Comparison of ENCODE assay signal across 24 cellular contexts in genomic region chr6:119539066-119539746, GRCh38.
"Had no signal": no experiment of that assay in that cellular context is flagged by ENCODE, and none has a peak within 500 bp of the region (broad histone marks: within the 10 kb centered on the region; RNA-seq: fewer than 3 reads in every experiment).

No MANE protein-coding gene starts in this region.

- H3K27ac ChIP-seq: epithelial cell of prostate, left ventricle myocardium inferior, lower lobe of right lung, psoas muscle, spleen, testis, tibial nerve had no signal

- H3K36me3 ChIP-seq: esophagus muscularis mucosa, gastroesophageal sphincter, left ventricle myocardium inferior, lower lobe of right lung, spleen had no signal

- H3K4me3 ChIP-seq: esophagus muscularis mucosa, gastroesophageal sphincter, left ventricle myocardium inferior, lower lobe of right lung, psoas muscle, spleen, testis, tibial nerve had no signal

- DNase-seq: effector memory CD4-positive, alpha-beta T cell; foreskin fibroblast; glutamatergic neuron; immature natural killer cell; left cardiac atrium; left ventricle myocardium inferior; lower lobe of right lung; naive thymus-derived CD4-positive, alpha-beta T cell; nephron progenitor cell; psoas muscle; retina; spleen; stimulated activated CD4-positive, alpha-beta T cell treated with anti-CD3 and anti-CD28 coated beads, Interleukin-15, amount 100 ng/mL, for 24 hours; stimulated activated CD4-positive, alpha-beta T cell treated with anti-CD3 and anti-CD28 coated beads, Interleukin-1b, Interleukin-23, amount 100 ng/mL, for 48 hours; stimulated activated CD4-positive, alpha-beta T cell treated with anti-CD3 and anti-CD28 coated beads, Interleukin-4, amount 100 ng/mL, for 24 hours; stimulated activated naive B cell treated with anti-CD40 and anti-IgM and Interleukin-4, amounts not matched to agents 10 μg/mL and 1 μg/mL and 100 μg/mL, for 72 hours; stimulated activated naive CD8-positive, alpha-beta T cell treated with anti-CD3 and anti-CD28 coated beads, Interleukin-15, amount 100 ng/mL, for 72 hours; testis had no signal

- H3K9me3 ChIP-seq: esophagus muscularis mucosa, gastroesophageal sphincter, left ventricle myocardium inferior, lower lobe of right lung, psoas muscle, spleen, testis, tibial nerve had no signal

- H3K27me3 Mint-ChIP-seq: memory B cell; stimulated activated naive B cell treated with anti-CD40 and anti-IgM and Interleukin-4, amounts not matched to agents 10 μg/mL and 1 μg/mL and 100 μg/mL, for 72 hours had no signal

- H3K36me3 Mint-ChIP-seq: immature natural killer cell; memory B cell; naive thymus-derived CD4-positive, alpha-beta T cell; stimulated activated naive B cell treated with anti-CD40 and anti-IgM and Interleukin-4, amounts not matched to agents 10 μg/mL and 1 μg/mL and 100 μg/mL, for 72 hours had no signal

- H3K4me3 Mint-ChIP-seq: immature natural killer cell; memory B cell; naive thymus-derived CD4-positive, alpha-beta T cell; nephron progenitor cell; stimulated activated naive B cell treated with anti-CD40 and anti-IgM and Interleukin-4, amounts not matched to agents 10 μg/mL and 1 μg/mL and 100 μg/mL, for 72 hours; stimulated activated naive CD8-positive, alpha-beta T cell treated with anti-CD3 and anti-CD28 coated beads, Interleukin-15, amount 100 ng/mL, for 72 hours had no signal

- H3K27me3 ChIP-seq: esophagus muscularis mucosa, gastroesophageal sphincter, spleen, testis, tibial nerve had no signal

- ATAC-seq: gastroesophageal sphincter; left cardiac atrium; lower lobe of right lung; naive thymus-derived CD4-positive, alpha-beta T cell; psoas muscle; sciatic nerve; stimulated activated naive B cell treated with anti-CD40 and anti-IgM and Interleukin-4, amounts not matched to agents 10 μg/mL and 1 μg/mL and 100 μg/mL, for 72 hours had no signal

- H3K9me3 Mint-ChIP-seq: immature natural killer cell; memory B cell; naive thymus-derived CD4-positive, alpha-beta T cell; nephron progenitor cell; stimulated activated naive CD8-positive, alpha-beta T cell treated with anti-CD3 and anti-CD28 coated beads, Interleukin-15, amount 100 ng/mL, for 72 hours had no signal

- H3K27ac Mint-ChIP-seq: immature natural killer cell; memory B cell; naive thymus-derived CD4-positive, alpha-beta T cell; nephron progenitor cell; stimulated activated naive B cell treated with anti-CD40 and anti-IgM and Interleukin-4, amounts not matched to agents 10 μg/mL and 1 μg/mL and 100 μg/mL, for 72 hours; stimulated activated naive CD8-positive, alpha-beta T cell treated with anti-CD3 and anti-CD28 coated beads, Interleukin-15, amount 100 ng/mL, for 72 hours had no signal

- H3K4me1 ChIP-seq: left ventricle myocardium inferior, lower lobe of right lung, psoas muscle, spleen, testis had no signal

- H3K4me1 Mint-ChIP-seq: memory B cell; naive thymus-derived CD4-positive, alpha-beta T cell; nephron progenitor cell had no signal
